11 cellular contexts compared by ENCODE assay signal in genomic region chr1:109083495-109083894, GRCh38. TPM values are rescaled to one million over a fixed set of nuclear protein-coding genes. Genes with fewer than 3 reads are reported as not detected.
"Had no signal": no experiment of that assay in that cellular context is flagged by ENCODE, and none has a peak within 500 bp of the region (broad histone marks: within the 10 kb centered on the region; RNA-seq: fewer than 3 reads in every experiment).

No MANE protein-coding gene starts in this region.

- DNase-seq: activated CD4-positive, CD25-positive, alpha-beta regulatory T cell treated with anti-CD3 and anti-CD28 coated beads, Interleukin-2, amount 50 U/mL, for 72 hours; activated naive CD4-positive, alpha-beta T cell; activated naive CD8-positive, alpha-beta T cell treated with anti-CD3 and anti-CD28 coated beads, Interleukin-2, amount 10 ng/mL, durations not matched to agents 7 days and 5 days; stimulated activated CD4-positive, alpha-beta T cell treated with anti-CD3 and anti-CD28 coated beads, Interleukin-4, amount 100 ng/mL, for 24 hours; stimulated activated naive CD4-positive, alpha-beta T cell treated with Interleukin-2 at 50 U/mL for 16 hours; T-helper 1 cell; T1000; testis had no signal

- H3K4me3 Mint-ChIP-seq: activated naive CD8-positive, alpha-beta T cell treated with anti-CD3 and anti-CD28 coated beads, Interleukin-2, amount 10 ng/mL, durations not matched to agents 7 days and 5 days had no signal

- H3K4me3 ChIP-seq: lung, skin epidermis, testis had no signal

- H3K27me3 ChIP-seq: testis had no signal

- H3K9me3 Mint-ChIP-seq: activated naive CD8-positive, alpha-beta T cell treated with anti-CD3 and anti-CD28 coated beads, Interleukin-2, amount 10 ng/mL, durations not matched to agents 7 days and 5 days had no signal

- H3K36me3 Mint-ChIP-seq: activated naive CD8-positive, alpha-beta T cell treated with anti-CD3 and anti-CD28 coated beads, Interleukin-2, amount 10 ng/mL, durations not matched to agents 7 days and 5 days had no signal

- H3K9me3 ChIP-seq: testis had no signal

- H3K27ac Mint-ChIP-seq: activated naive CD8-positive, alpha-beta T cell treated with anti-CD3 and anti-CD28 coated beads, Interleukin-2, amount 10 ng/mL, durations not matched to agents 7 days and 5 days had no signal

- H3K27ac ChIP-seq: testis had no signal

RNA-seq across cellular contexts. Expression of gene ELAPOR1, which starts 30.4 kb away (rescaled TPM):
- total RNA-seq: bronchial epithelial cell had no signal
